Comparison of ENCODE assay signal across 1 cellular context in genomic region chr22:39470462-39471335, GRCh38.
TF ChIP-seq lines count a peak whose summit lies in the region.

No MANE protein-coding gene starts in this region.

TF ChIP-seq in H1, 55 proteins besides CTCF, POLR2A, EP300 and RAD21:
- TF ChIP-seq YY1 (IDR thresholded peaks at IDR 0.05; ENCODE audit: low read depth, low read length), result 0 out of 2 replicates have a peak, but pooled peaks have one; percentile 11
- TF ChIP-seq TBP (IDR thresholded peaks at IDR 0.05; ENCODE audit: low read depth, low read length), result no peak
